Comparison of ENCODE assay signal across 1 cellular context in genomic region chr2:153509133-153509532, GRCh38.
TF ChIP-seq lines count a peak whose summit lies in the region.

No MANE protein-coding gene starts in this region.

TF ChIP-seq in WTC11, 78 proteins besides CTCF, POLR2A, EP300 and RAD21:
- TF ChIP-seq TEAD4 (CRISPR knock-in tag; IDR thresholded peaks at IDR 0.05) (no peak), NFE2L1 (CRISPR knock-in tag; IDR thresholded peaks at IDR 0.05) (no peak), MAX (CRISPR knock-in tag; IDR thresholded peaks at IDR 0.05) (no peak), ETV6 (CRISPR knock-in tag; IDR thresholded peaks at IDR 0.05) (no peak), NFYB (CRISPR knock-in tag; conservative IDR thresholded peaks at IDR 0.05; ENCODE audit: low read depth) (no peak), NFATC4 (CRISPR knock-in tag; IDR thresholded peaks at IDR 0.05) (no peak), FOXP1 (CRISPR knock-in tag; IDR thresholded peaks at IDR 0.05; ENCODE audit: borderline replicate concordance) (no peak), ZNF263 (CRISPR knock-in tag; IDR thresholded peaks at IDR 0.05; ENCODE audit: low read depth) (no peak), RELA (CRISPR knock-in tag; IDR thresholded peaks at IDR 0.05; ENCODE audit: borderline replicate concordance) (no peak), E2F1 (CRISPR knock-in tag; IDR thresholded peaks at IDR 0.05) (no peak), KAT7 (CRISPR knock-in tag; IDR thresholded peaks at IDR 0.05; ENCODE audit: borderline replicate concordance) (no peak), ARID4B (CRISPR knock-in tag; IDR thresholded peaks at IDR 0.05; ENCODE audit: borderline replicate concordance) (no peak), CREM (CRISPR knock-in tag; IDR thresholded peaks at IDR 0.05) (no peak), FOXJ3 (CRISPR knock-in tag; IDR thresholded peaks at IDR 0.05; ENCODE audit: borderline replicate concordance) (no peak), ZBTB21 (CRISPR knock-in tag; IDR thresholded peaks at IDR 0.05; ENCODE audit: borderline replicate concordance) (no peak), ATF1 (CRISPR knock-in tag; IDR thresholded peaks at IDR 0.05) (no peak), IRF2 (CRISPR knock-in tag; IDR thresholded peaks at IDR 0.05; ENCODE audit: borderline replicate concordance, low read depth) (no peak), E2F5 (CRISPR knock-in tag; IDR thresholded peaks at IDR 0.05) (no peak), ZNF232 (CRISPR knock-in tag; IDR thresholded peaks at IDR 0.05) (no peak)
